In genomic region chr2:205188516-205189138, GRCh38 we compare ENCODE assay signal across 9 cellular contexts.
DNase-seq lines count a peak whose midpoint lies in the region; ATAC-seq and TF ChIP-seq lines count a peak whose summit lies in the region.
"Had no signal": no experiment of that assay in that cellular context is flagged by ENCODE, and none has a peak within 500 bp of the region (broad histone marks: within the 10 kb centered on the region; RNA-seq: fewer than 3 reads in every experiment).

No MANE protein-coding gene starts in this region.

- H4K20me1 ChIP-seq in hepatocyte (ENCODE audit: insufficient read depth, poor library complexity, severe bottlenecking) = no peaks in the 10 kb centered on the region

- DNase-seq in adrenal gland = peak; percentile 41 to 78 (median 67)
- peak; percentile 48 for DNase-seq in hepatocyte (ENCODE audit: low spot score)
- DNase-seq in stromal cell of bone marrow (ENCODE audit: low read depth) = peak; percentile 39
- DNase-seq in COLO668 (lab: John Stamatoyannopoulos, UW; ENCODE audit: unreplicated experiment) = no peak
- no peak for DNase-seq in 8988T

- H3K27me3 ChIP-seq in adrenal gland (no peaks in the 10 kb centered on the region), hepatocyte (no peaks in the 10 kb centered on the region)

- WGBS in adrenal gland, 4 donors = 45 to 63% (median 59%) methylated on average over 4 of the region's 4 CpGs
- WGBS in hepatocyte (ENCODE audit: low lambda C conversion rate, missing lambda C conversion rate) = 62% methylated on average over 4 of the region's 4 CpGs

- H3K36me3 ChIP-seq in HEK293 (ENCODE audit: control insufficient read depth in 2 of 2, insufficient read depth in 1 of 2, low read length in 2 of 2) (no peaks in the 10 kb centered on the region), adrenal gland (replicated peaks in 1 of 2) (no peaks in the 10 kb centered on the region), hepatocyte (replicated peaks; ENCODE audit: insufficient read depth, low read depth) (no peaks in the 10 kb centered on the region)

- TF ChIP-seq POLR2A in adrenal gland (IDR thresholded peaks at IDR 0.05) = no peak

- no peaks in the 10 kb centered on the region for H3K9me2 ChIP-seq in hepatocyte (replicated peaks; ENCODE audit: insufficient read depth)

- no peak overlapping the region for H2AFZ ChIP-seq in hepatocyte

- H3K27ac ChIP-seq in HEK293 (ENCODE audit: extremely low read depth, low read depth, low read length) = no peak overlapping the region
- no peak overlapping the region for H3K27ac ChIP-seq in adrenal gland
- H3K27ac ChIP-seq in hepatocyte = no peak overlapping the region

- H3K4me3 ChIP-seq in HEK293 (ENCODE audit: low read depth, low read length) (no peak overlapping the region), adrenal gland (no peak overlapping the region), hepatocyte (no peak overlapping the region)

- H3K9me3 ChIP-seq in HEK293 (ENCODE audit: control insufficient read depth, insufficient read depth, low read depth, low read length) (no peaks in the 10 kb centered on the region), adrenal gland (replicated peaks in 1 of 3) (no peaks in the 10 kb centered on the region), hepatocyte (ENCODE audit: low read depth) (no peaks in the 10 kb centered on the region)

- TF ChIP-seq CTCF in HEK293 (tag by site-specific recombination; IDR thresholded peaks at IDR 0.05) (no peak), adrenal gland (IDR thresholded peaks at IDR 0.05) (no peak), hepatocyte (IDR thresholded peaks at IDR 0.05; ENCODE audit: poor library complexity) (no peak)

- POLR2A ChIA-PET in HEK293 (lab: Yijun Ruan, JAX) = no interaction called here

- CTCF ChIA-PET in HEK293 (lab: Yijun Ruan, JAX) = no interaction called here

- intact Hi-C loops in adrenal gland (cut with DNase I) = no loop called here

- no peak overlapping the region for H3K4me2 ChIP-seq in hepatocyte

- no peak for ATAC-seq in GM21786 (IDR thresholded peaks at IDR 0.05; ENCODE audit: unreplicated experiment)
- ATAC-seq in HG02852 (IDR thresholded peaks at IDR 0.05; ENCODE audit: unreplicated experiment) = no peak
- ATAC-seq: SK-N-SH treated with all-trans-retinoic acid at 6 μM for 48 hours had no signal

- no peaks in the 10 kb centered on the region for H3K79me2 ChIP-seq in hepatocyte

- no peaks in the 10 kb centered on the region; the same call in 1 of the 2 replicates for H3K4me1 ChIP-seq in HEK293 (ENCODE audit: control insufficient read depth, insufficient read depth, low read length)
- no peaks in the 10 kb centered on the region for H3K4me1 ChIP-seq in adrenal gland (replicated peaks in 1 of 2)
- no peaks in the 10 kb centered on the region for H3K4me1 ChIP-seq in hepatocyte (ENCODE audit: insufficient read depth)

TF ChIP-seq in HEK293, 187 proteins besides CTCF, POLR2A, EP300 and RAD21:
- TF ChIP-seq ZBTB8A (tag by site-specific recombination; IDR thresholded peaks at IDR 0.05) = peak; percentile 71; the same call in 1 of the 2 replicates
- no peak for TF ChIP-seq ZNF324 (tag by site-specific recombination; IDR thresholded peaks at IDR 0.05)
- no peak for TF ChIP-seq ZNF449 (tag by site-specific recombination; IDR thresholded peaks at IDR 0.05)
- TF ChIP-seq ZNF654 (tag by site-specific recombination; IDR thresholded peaks at IDR 0.05; ENCODE audit: low read depth) = no peak
- peak; percentile 98 for TF ChIP-seq PRDM4 (tag by site-specific recombination; IDR thresholded peaks at IDR 0.05)
- TF ChIP-seq ZNF311 (tag by site-specific recombination; IDR thresholded peaks at IDR 0.05; ENCODE audit: borderline replicate concordance) = no peak
- TF ChIP-seq ZNF335 (tag by site-specific recombination; conservative IDR thresholded peaks at IDR 0.05) = peak; percentile 87
- peak; percentile 39; the same call in 1 of the 2 replicates for TF ChIP-seq PRDM10 (tag by site-specific recombination; IDR thresholded peaks at IDR 0.05)
- 0 out of 2 replicates have a peak, but pooled peaks have one; percentile 23 for TF ChIP-seq ZNF341 (tag by site-specific recombination; IDR thresholded peaks at IDR 0.05; ENCODE audit: low read depth)
- TF ChIP-seq ZNF121 (tag by site-specific recombination; IDR thresholded peaks at IDR 0.05) = peak; percentile 59; the same call in 1 of the 2 replicates

Comparison
In these comparisons a context has a peak if more than half of its experiments do, and no peak if none do; other contexts are left out.
1. DNase-seq: peak in adrenal gland (7 of 7), hepatocyte (single experiment) and stromal cell of bone marrow (single experiment); none in COLO668 (single experiment) and 8988T (single experiment).